Comparison of ENCODE assay signal across 16 cellular contexts in the genomic region with DNA sequence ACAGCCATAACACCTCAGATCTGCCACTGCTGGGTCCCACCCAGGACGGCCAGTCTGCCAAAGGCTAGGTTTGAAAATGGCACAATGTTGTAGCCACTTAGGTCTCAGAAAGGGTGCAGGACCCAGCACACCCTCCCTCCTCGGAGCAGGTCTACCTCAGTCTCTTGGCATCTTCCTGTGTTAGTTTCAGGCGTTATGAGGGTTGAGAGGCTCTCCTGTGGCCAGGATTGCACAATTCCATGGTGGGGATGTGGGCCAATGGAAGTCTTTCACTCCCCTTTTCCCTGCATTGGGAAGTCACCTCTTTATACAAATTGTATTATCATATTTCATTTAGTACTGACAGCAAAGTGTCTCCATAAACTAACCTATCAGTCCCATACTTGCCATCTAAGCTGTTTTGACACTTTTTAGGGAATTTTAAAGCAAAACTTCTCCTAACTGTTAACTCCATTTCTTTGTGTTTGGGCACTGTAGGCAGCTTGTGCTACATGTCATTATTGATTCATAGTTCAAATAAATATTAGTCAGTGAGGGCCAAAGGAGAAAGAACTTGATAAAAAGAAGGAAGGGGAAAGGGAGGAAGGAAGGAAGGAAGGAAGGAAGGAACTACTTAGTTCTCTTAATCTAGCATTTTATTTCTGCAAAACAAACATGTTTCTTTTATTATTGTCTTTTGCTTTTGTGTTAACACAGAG.
DNase-seq lines count a peak whose midpoint lies in the region; ATAC-seq and TF ChIP-seq lines count a peak whose summit lies in the region.
"Had no signal": no experiment of that assay in that cellular context is flagged by ENCODE, and none has a peak within 500 bp of the region (broad histone marks: within the 10 kb centered on the region; RNA-seq: fewer than 3 reads in every experiment).

No MANE protein-coding gene starts in this region.

- H3K9me3 ChIP-seq in HCT116 (ENCODE audit: control insufficient read depth in 1 of 2, insufficient read depth in 1 of 2, low read depth in 1 of 2, low read length in 2 of 2) (no peaks in the 10 kb centered on the region), body of pancreas (peaks cover 0 to 9% (median 0%) of the 10 kb centered on the region in 3 donors), left lung (peaks cover 3 to 15% of the 10 kb centered on the region in 2 donors), Caco-2 (no peaks in the 10 kb centered on the region; the same call in 1 of the 2 replicates)

- H3K36me3 Mint-ChIP-seq in Caco-2 (ENCODE audit: insufficient read depth, unreplicated experiment), result no peaks in the 10 kb centered on the region

- intact Hi-C loops in HCT116 (cut with micrococcal nuclease) (no loop called here), body of pancreas (cut with DNase I) (no loop called here), left lung (cut with DNase I) (no loop called here), Caco-2 (cut with micrococcal nuclease; ENCODE audit: unreplicated experiment) (no loop called here)

- ATAC-seq in HCT116, result no peak
- ATAC-seq in body of pancreas, result peak; percentile 40
- ATAC-seq in left lung, result peak; percentile 90
- ATAC-seq in omental fat pad (ENCODE audit: low FRiP score), result peak; percentile 59
- ATAC-seq: A549 had no signal

- DNase-seq in HCT116 (ENCODE audit: low read depth, low spot score), result no peak
- no peak for DNase-seq in body of pancreas
- DNase-seq in left lung, result no peak
- DNase-seq in omental fat pad (ENCODE audit: low spot score), result no peak
- DNase-seq in Caco-2, result no peak
- DNase-seq in ACHN, result no peak
- no peak for DNase-seq in stimulated activated CD4-positive, alpha-beta T cell treated with anti-CD3 and anti-CD28 coated beads, Interleukin-15, amount 100 ng/mL, for 24 hours
- no peak for DNase-seq in retina
- DNase-seq: C1 segment of cervical spinal cord; CD4-positive, alpha-beta T cell; DND-41; GDM1; H7 had no signal

- H3K27ac Mint-ChIP-seq in Caco-2 (ENCODE audit: unreplicated experiment), result no peak overlapping the region
- H3K27ac Mint-ChIP-seq: CD4-positive, alpha-beta T cell; IgD-negative memory B cell had no signal

- H3K27ac ChIP-seq in HCT116 (ENCODE audit: low read depth, low read length) (no peak overlapping the region), body of pancreas (peak overlapping the region in 2 of 4 donors; percentile 26 to 33), left lung (no peak overlapping the region)
- H3K27ac ChIP-seq: A549, KMS-11 had no signal

- H3K9me2 ChIP-seq in HCT116 (ENCODE audit: insufficient read depth), result no peaks in the 10 kb centered on the region

- 29 to 53% methylated on average over 2 to 3 of the region's 3 CpGs for WGBS in body of pancreas, 2 donors

- no peak overlapping the region for H3K4me2 ChIP-seq in HCT116 (ENCODE audit: low read length)
- H3K4me2 ChIP-seq: A549, KMS-11 had no signal

- in situ Hi-C loops in ACHN (cut with HindIII; ENCODE audit: low pct_ligation_motif_present, low pct_unique_long_range_greater_than_20kb, low sequenced_read_pairs), result no loop called here

- CTCF ChIA-PET in HCT116 (lab: Charles Lee) (no interaction called here), Caco-2 (lab: Charles Lee) (no interaction called here)

- H3K4me1 ChIP-seq in HCT116 (ENCODE audit: control insufficient read depth in 1 of 2, insufficient read depth in 2 of 2, low read length in 2 of 2), result no peaks in the 10 kb centered on the region
- H3K4me1 ChIP-seq in body of pancreas, result peaks cover 20% of the 10 kb centered on the region
- H3K4me1 ChIP-seq in left lung, result no peaks in the 10 kb centered on the region
- no peaks in the 10 kb centered on the region for H3K4me1 ChIP-seq in Caco-2
- H3K4me1 ChIP-seq: A549 had no signal

- POLR2A ChIA-PET in HCT116 (lab: Charles Lee), result no interaction called here
- POLR2A ChIA-PET in Caco-2 (lab: Charles Lee), result no interaction called here

- no peak for TF ChIP-seq RAD21 in HCT116 (IDR thresholded peaks at IDR 0.05; ENCODE audit: low read depth)

- RAD21 ChIA-PET in HCT116 (lab: Charles Lee; ENCODE audit: low non-redundant PET in 1 of 2, low total read pairs in 2 of 2, uncharacterized antibody in 2 of 2, unreplicated experiment in 2 of 2), result no interaction called here

- H3K9ac ChIP-seq in HCT116 (ENCODE audit: low read length), result no peak overlapping the region
- H3K9ac ChIP-seq: KMS-11 had no signal

- H3K27me3 Mint-ChIP-seq in Caco-2 (ENCODE audit: insufficient read depth, unreplicated experiment), result peaks cover 4% of the 10 kb centered on the region

- BruUV-seq in HCT116 (replicated peaks; lab: Mats Ljungman, UMichigan) (no TSS peak), Caco-2 (replicated peaks; lab: Mats Ljungman, UMichigan) (no TSS peak)

- no peaks in the 10 kb centered on the region for H4K20me1 ChIP-seq in HCT116 (ENCODE audit: insufficient read depth)

- H3K9me3 Mint-ChIP-seq in Caco-2 (ENCODE audit: unreplicated experiment), result peaks cover 16% of the 10 kb centered on the region

- H3K4me3 Mint-ChIP-seq in Caco-2 (ENCODE audit: unreplicated experiment), result no peak overlapping the region
- H3K4me3 Mint-ChIP-seq: CD4-positive, alpha-beta T cell; IgD-negative memory B cell had no signal

- no peak for TF ChIP-seq POLR2A in HCT116 (IDR thresholded peaks at IDR 0.05; ENCODE audit: borderline replicate concordance, extremely low read depth, insufficient read depth, insufficient read length)
- no peak for TF ChIP-seq POLR2A in body of pancreas (IDR thresholded peaks at IDR 0.05)

- no peak overlapping the region for H3K4me3 ChIP-seq in HCT116 (replicated peaks in 1 of 2; ENCODE audit: low read depth in 1 of 2, low read length in 2 of 2)
- H3K4me3 ChIP-seq in body of pancreas, result no peak overlapping the region
- no peak overlapping the region for H3K4me3 ChIP-seq in left lung
- no peak overlapping the region for H3K4me3 ChIP-seq in Caco-2 (ENCODE audit: low read depth, low read length)
- H3K4me3 ChIP-seq: A549 had no signal

- no peak for TF ChIP-seq CTCF in HCT116 (IDR thresholded peaks at IDR 0.05 in 2 of 3, conservative IDR thresholded peaks at IDR 0.05 in 1 of 3; ENCODE audit: borderline replicate concordance in 1 of 3, insufficient read depth in 1 of 3, low read depth in 2 of 3, low read length in 2 of 3)
- no peak for TF ChIP-seq CTCF in body of pancreas (IDR thresholded peaks at IDR 0.05)
- no peak for TF ChIP-seq CTCF in left lung (IDR thresholded peaks at IDR 0.05)
- no peak for TF ChIP-seq CTCF in omental fat pad (IDR thresholded peaks at IDR 0.05)
- TF ChIP-seq CTCF in Caco-2 (IDR thresholded peaks at IDR 0.05; ENCODE audit: insufficient read depth in 1 of 2, low read depth in 1 of 2, low read length in 1 of 2, severe bottlenecking in 1 of 2, unreplicated experiment in 1 of 2), result no peak

- peak overlapping the region; percentile 56 for H2AFZ ChIP-seq in HCT116 (ENCODE audit: low read depth, low read length, poor library complexity, severe bottlenecking)

- H3K27me3 ChIP-seq in HCT116 (ENCODE audit: insufficient read depth, low read length) (no peaks in the 10 kb centered on the region), body of pancreas (no peaks in the 10 kb centered on the region), left lung (peaks cover 0 to 4% of the 10 kb centered on the region in 2 donors), Caco-2 (replicated peaks; ENCODE audit: control insufficient read depth, insufficient read depth, low read length) (no peaks in the 10 kb centered on the region; the same call in 1 of the 2 replicates)

- no peaks in the 10 kb centered on the region for H3K4me1 Mint-ChIP-seq in Caco-2 (ENCODE audit: low read depth, unreplicated experiment)
- H3K4me1 Mint-ChIP-seq: IgD-negative memory B cell had no signal

- H3K36me3 ChIP-seq in HCT116 (ENCODE audit: control insufficient read depth in 1 of 2, insufficient read depth in 2 of 2, low read length in 2 of 2) (no peaks in the 10 kb centered on the region), body of pancreas (replicated peaks in 1 of 2; ENCODE audit: insufficient read depth in 1 of 2, low read depth in 2 of 2) (no peaks in the 10 kb centered on the region), left lung (no peaks in the 10 kb centered on the region), Caco-2 (ENCODE audit: control insufficient read depth, insufficient read depth, low read length) (no peaks in the 10 kb centered on the region)

- H3K79me2 ChIP-seq in HCT116 (ENCODE audit: insufficient read depth, low read length), result no peaks in the 10 kb centered on the region

TF ChIP-seq in HCT116, 20 proteins besides CTCF, POLR2A, EP300 and RAD21 (continues in another document):
- TF ChIP-seq ZNF274 (IDR thresholded peaks at IDR 0.05; ENCODE audit: low read depth, low read length), result no peak
- TF ChIP-seq EZH2 (IDR thresholded peaks at IDR 0.05), result no peak
- TF ChIP-seq SIN3A (IDR thresholded peaks at IDR 0.05; ENCODE audit: low read depth), result no peak
- no peak for TF ChIP-seq TCF7L2 (IDR thresholded peaks at IDR 0.05; ENCODE audit: borderline replicate concordance, extremely low read depth, insufficient read depth, insufficient read length)
- TF ChIP-seq CEBPB (IDR thresholded peaks at IDR 0.05; ENCODE audit: low read depth), result no peak
- TF ChIP-seq SP1 (IDR thresholded peaks at IDR 0.05; ENCODE audit: low read depth), result no peak
- TF ChIP-seq, protein P1, sequence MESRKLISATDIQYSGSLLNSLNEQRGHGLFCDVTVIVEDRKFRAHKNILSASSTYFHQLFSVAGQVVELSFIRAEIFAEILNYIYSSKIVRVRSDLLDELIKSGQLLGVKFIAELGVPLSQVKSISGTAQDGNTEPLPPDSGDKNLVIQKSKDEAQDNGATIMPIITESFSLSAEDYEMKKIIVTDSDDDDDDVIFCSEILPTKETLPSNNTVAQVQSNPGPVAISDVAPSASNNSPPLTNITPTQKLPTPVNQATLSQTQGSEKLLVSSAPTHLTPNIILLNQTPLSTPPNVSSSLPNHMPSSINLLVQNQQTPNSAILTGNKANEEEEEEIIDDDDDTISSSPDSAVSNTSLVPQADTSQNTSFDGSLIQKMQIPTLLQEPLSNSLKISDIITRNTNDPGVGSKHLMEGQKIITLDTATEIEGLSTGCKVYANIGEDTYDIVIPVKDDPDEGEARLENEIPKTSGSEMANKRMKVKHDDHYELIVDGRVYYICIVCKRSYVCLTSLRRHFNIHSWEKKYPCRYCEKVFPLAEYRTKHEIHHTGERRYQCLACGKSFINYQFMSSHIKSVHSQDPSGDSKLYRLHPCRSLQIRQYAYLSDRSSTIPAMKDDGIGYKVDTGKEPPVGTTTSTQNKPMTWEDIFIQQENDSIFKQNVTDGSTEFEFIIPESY (IDR thresholded peaks at IDR 0.05; ENCODE audit: extremely low read depth, insufficient replicate concordance, low read length), result no peak
- TF ChIP-seq YY1 (IDR thresholded peaks at IDR 0.05; ENCODE audit: extremely low read depth, insufficient replicate concordance, low read depth, low read length), result no peak
- TF ChIP-seq EZH2phosphoT487 (IDR thresholded peaks at IDR 0.05; ENCODE audit: borderline replicate concordance), result no peak
- TF ChIP-seq EGR1 (IDR thresholded peaks at IDR 0.05; ENCODE audit: low read depth), result no peak
- TF ChIP-seq, protein P2, sequence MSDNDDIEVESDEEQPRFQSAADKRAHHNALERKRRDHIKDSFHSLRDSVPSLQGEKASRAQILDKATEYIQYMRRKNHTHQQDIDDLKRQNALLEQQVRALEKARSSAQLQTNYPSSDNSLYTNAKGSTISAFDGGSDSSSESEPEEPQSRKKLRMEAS (IDR thresholded peaks at IDR 0.05), result no peak
- TF ChIP-seq JUND (IDR thresholded peaks at IDR 0.05), result no peak
- TF ChIP-seq CBX3 (IDR thresholded peaks at IDR 0.05; ENCODE audit: low read depth), result no peak
